ENCODE assay signal across 19 cellular contexts in genomic region chr20:12217382-12217781, GRCh38.
A peak's percentile ranks its signal among the peaks of the same experiment; 100 is the strongest.
DNase-seq lines count a peak whose midpoint lies in the region; ATAC-seq and TF ChIP-seq lines count a peak whose summit lies in the region.
"Had no signal": no experiment of that assay in that cellular context is flagged by ENCODE, and none has a peak within 500 bp of the region (broad histone marks: within the 10 kb centered on the region; RNA-seq: fewer than 3 reads in every experiment).

No MANE protein-coding gene starts in this region.

- no peaks in the 10 kb centered on the region for H3K4me1 Mint-ChIP-seq in MCF 10A (ENCODE audit: insufficient read depth, unreplicated experiment)
- H3K4me1 Mint-ChIP-seq: B cell had no signal

- intact Hi-C loops in MCF 10A (cut with micrococcal nuclease) (no loop called here), breast epithelium (cut with DNase I; ENCODE audit: low total_unique reads) (no loop called here)

- TF ChIP-seq POLR2A in breast epithelium (IDR thresholded peaks at IDR 0.05) = no peak

- H3K27ac ChIP-seq in breast epithelium = no peak overlapping the region
- H3K27ac ChIP-seq: BLaER1 treated with 17β-estradiol and CSF1 and Interleukin-3, amounts not matched to agents 10 nM and 100 nM had no signal

- H3K36me3 Mint-ChIP-seq in MCF 10A (ENCODE audit: insufficient read depth, unreplicated experiment) = no peaks in the 10 kb centered on the region
- H3K36me3 Mint-ChIP-seq: CD8-positive, alpha-beta T cell had no signal

- CTCF ChIA-PET in MCF 10A (lab: Yijun Ruan, JAX) = no interaction called here

- ATAC-seq in GM18861 (IDR thresholded peaks at IDR 0.05; ENCODE audit: unreplicated experiment) (no peak), GM19023 (IDR thresholded peaks at IDR 0.05; ENCODE audit: unreplicated experiment) (no peak)
- ATAC-seq: CD8-positive, alpha-beta T cell; GM12878 had no signal

- H3K27me3 ChIP-seq in breast epithelium = no peaks in the 10 kb centered on the region
- H3K27me3 ChIP-seq: BLaER1 treated with 17β-estradiol and CSF1 and Interleukin-3, amounts not matched to agents 10 nM and 100 nM had no signal

- H3K4me3 Mint-ChIP-seq in MCF 10A (ENCODE audit: unreplicated experiment) = no peak overlapping the region
- H3K4me3 Mint-ChIP-seq: B cell; CD8-positive, alpha-beta T cell; H9 had no signal

- peak; percentile 29 for DNase-seq in MCF 10A (ENCODE audit: unreplicated experiment)
- no peak for DNase-seq in breast epithelium (ENCODE audit: low spot score in 2 of 2)
- DNase-seq in astrocyte of the hippocampus (ENCODE audit: low read depth, low spot score) = peak; percentile 2
- peak; percentile 32 for DNase-seq in fibroblast of pulmonary artery (ENCODE audit: low read depth)
- DNase-seq in SHP77 (lab: John Stamatoyannopoulos, UW) = no peak
- DNase-seq in NCI-H2196 (lab: John Stamatoyannopoulos, UW; ENCODE audit: unreplicated experiment) = no peak
- DNase-seq: 8988T; CD8-positive, alpha-beta T cell; COR-L47; DMS 273 treated with DMSO at 0.1 percent for 48 hours; DMS53; DND-41; EL; H9 had no signal

- H3K27ac Mint-ChIP-seq in MCF 10A (ENCODE audit: low read depth, unreplicated experiment) = no peak overlapping the region
- H3K27ac Mint-ChIP-seq: B cell; CD8-positive, alpha-beta T cell had no signal

- TF ChIP-seq CTCF in MCF 10A (IDR thresholded peaks at IDR 0.05; ENCODE audit: unreplicated experiment) = no peak
- TF ChIP-seq CTCF in breast epithelium (IDR thresholded peaks at IDR 0.05) = no peak
- no peak for TF ChIP-seq CTCF in fibroblast of pulmonary artery (IDR thresholded peaks at IDR 0.05; ENCODE audit: low read length, missing control alignments)

- H3K4me3 ChIP-seq in breast epithelium = no peak overlapping the region
- no peak overlapping the region for H3K4me3 ChIP-seq in fibroblast of pulmonary artery (replicated peaks; ENCODE audit: low read depth, low read length)
- H3K4me3 ChIP-seq: BLaER1 treated with 17β-estradiol and CSF1 and Interleukin-3, amounts not matched to agents 10 nM and 100 nM; GM12878 had no signal

- no peaks in the 10 kb centered on the region for H3K4me1 ChIP-seq in breast epithelium

- no TSS peak for BruUV-seq in MCF 10A (replicated peaks; lab: Mats Ljungman, UMichigan)

- POLR2A ChIA-PET in MCF 10A (lab: Yijun Ruan, JAX) = no interaction called here

- no peaks in the 10 kb centered on the region for H3K9me3 ChIP-seq in breast epithelium

- H3K9me3 Mint-ChIP-seq in MCF 10A (ENCODE audit: unreplicated experiment) = peaks cover 45% of the 10 kb centered on the region

- no peaks in the 10 kb centered on the region for H3K27me3 Mint-ChIP-seq in MCF 10A (ENCODE audit: insufficient read depth, unreplicated experiment)
- H3K27me3 Mint-ChIP-seq: B cell had no signal

- H3K36me3 ChIP-seq in breast epithelium = no peaks in the 10 kb centered on the region
- H3K36me3 ChIP-seq: BLaER1 treated with 17β-estradiol and CSF1 and Interleukin-3, amounts not matched to agents 10 nM and 100 nM had no signal

Comparison
In these comparisons a context has a peak if more than half of its experiments do, and no peak if none do; other contexts are left out.
1. DNase-seq: peak in MCF 10A (single experiment), astrocyte of the hippocampus (single experiment) and fibroblast of pulmonary artery (single experiment); none in breast epithelium (0 of 2), SHP77 (0 of 2) and NCI-H2196 (single experiment).